8 cellular contexts compared by ENCODE assay signal in genomic region chr6:89410231-89411018, GRCh38. TPM values are rescaled to one million over a fixed set of nuclear protein-coding genes. Genes with fewer than 3 reads are reported as not detected.
DNase-seq lines count a peak whose midpoint lies in the region; ATAC-seq, FAIRE-seq and TF ChIP-seq lines count a peak whose summit lies in the region.

No MANE protein-coding gene starts in this region.

- TF ChIP-seq CTCF in DND-41 (IDR thresholded peaks at IDR 0.05; ENCODE audit: borderline replicate concordance, extremely low read depth, low read length, poor library complexity, severe bottlenecking) (no peak), LNCaP clone FGC (IDR thresholded peaks at IDR 0.05; ENCODE audit: control insufficient read depth, extremely low read depth, insufficient read depth) (no peak), neural progenitor cell (IDR thresholded peaks at IDR 0.05) (no peak)

- H3K27ac ChIP-seq in DND-41 (ENCODE audit: low read length) (peak overlapping the region; percentile 89), neural progenitor cell (no peak overlapping the region)

- peaks cover 59% of the 10 kb centered on the region for H3F3A ChIP-seq in neural progenitor cell (ENCODE audit: low read depth)

- H3K27me3 Mint-ChIP-seq in central memory CD8-positive, alpha-beta T cell = peaks cover 34% of the 10 kb centered on the region
- H3K27me3 Mint-ChIP-seq in neural progenitor cell (ENCODE audit: insufficient read depth, low read depth) = peaks cover 23% of the 10 kb centered on the region

- peak overlapping the region; percentile 89 to 91 for H3K4me3 ChIP-seq in DND-41 (ENCODE audit: low read depth in 1 of 2, low read length in 2 of 2)
- H3K4me3 ChIP-seq in LNCaP clone FGC (ENCODE audit: low read depth, low read length) = peak overlapping the region; percentile 55; the same call in 1 of the 2 replicates
- H3K4me3 ChIP-seq in neural progenitor cell = peak overlapping the region; percentile 89

- H3K36me3 ChIP-seq in DND-41 (ENCODE audit: insufficient read depth, low read length) = no peaks in the 10 kb centered on the region; the same call in 1 of the 2 replicates
- no peaks in the 10 kb centered on the region for H3K36me3 ChIP-seq in neural progenitor cell

- H3K27me3 ChIP-seq in DND-41 (ENCODE audit: insufficient read depth, low read length, poor library complexity) (no peaks in the 10 kb centered on the region), neural progenitor cell (peaks cover 44% of the 10 kb centered on the region)

- H4K20me1 ChIP-seq in DND-41 (ENCODE audit: insufficient read depth, low read length) (peaks cover 55% of the 10 kb centered on the region), neural progenitor cell (ENCODE audit: low read depth) (peaks cover 16% of the 10 kb centered on the region)

- peaks cover 5% of the 10 kb centered on the region for H3K4me1 Mint-ChIP-seq in central memory CD8-positive, alpha-beta T cell
- peaks cover 67% of the 10 kb centered on the region for H3K4me1 Mint-ChIP-seq in neural progenitor cell

- DNase-seq in DND-41 (no peak), LNCaP clone FGC (ENCODE audit: low read depth) (no peak), neural progenitor cell (ENCODE audit: low spot score) (peak; percentile 62), nucleus accumbens (lab: John Stamatoyannopoulos, UW) (no peak), NCI-H748 (lab: John Stamatoyannopoulos, UW; ENCODE audit: unreplicated experiment) (no peak), HTR-8/SVneo (ENCODE audit: insufficient read length, low spot score) (no peak)
- DNase-seq in central memory CD8-positive, alpha-beta T cell (ENCODE audit: low spot score in 2 of 2) = no peak
- DNase-seq in central memory CD4-positive, alpha-beta T cell = no peak

- H3K4me1 ChIP-seq in DND-41 (ENCODE audit: insufficient read depth, low read length) (peaks cover 50% of the 10 kb centered on the region), neural progenitor cell (peaks cover 56% of the 10 kb centered on the region)

- peak overlapping the region; percentile 97 for H3K4me3 Mint-ChIP-seq in central memory CD8-positive, alpha-beta T cell
- H3K4me3 Mint-ChIP-seq in neural progenitor cell = peak overlapping the region; percentile 91

- H3K36me3 Mint-ChIP-seq in central memory CD8-positive, alpha-beta T cell (ENCODE audit: insufficient read depth) = peaks cover 2% of the 10 kb centered on the region
- H3K36me3 Mint-ChIP-seq in neural progenitor cell = no peaks in the 10 kb centered on the region

- FAIRE-seq in HTR-8/SVneo (lab: Jason Lieb, UNC) = no peak

- H3K79me2 ChIP-seq in DND-41 (ENCODE audit: insufficient read depth, low read length) (peaks cover 68% of the 10 kb centered on the region), neural progenitor cell (ENCODE audit: low read depth) (peaks cover 34% of the 10 kb centered on the region)

- peak overlapping the region; percentile 84 for H3K4me2 ChIP-seq in DND-41 (ENCODE audit: insufficient read depth, low read length)
- peak overlapping the region; percentile 98 for H3K4me2 ChIP-seq in neural progenitor cell

- no peaks in the 10 kb centered on the region for H3K9me3 Mint-ChIP-seq in central memory CD8-positive, alpha-beta T cell
- H3K9me3 Mint-ChIP-seq in neural progenitor cell = no peaks in the 10 kb centered on the region

- no peak for ATAC-seq in DND-41 (ENCODE audit: insufficient read depth, low read depth)
- no peak for ATAC-seq in central memory CD8-positive, alpha-beta T cell (replicated peaks; ENCODE audit: extremely low read depth, poor library complexity, severe bottlenecking)

- peak overlapping the region; percentile 96 for H3K9ac ChIP-seq in DND-41 (ENCODE audit: low read depth, low read length)
- no peak overlapping the region for H3K9ac ChIP-seq in neural progenitor cell

- peak overlapping the region; percentile 38 for H3K27ac Mint-ChIP-seq in central memory CD8-positive, alpha-beta T cell (ENCODE audit: low read depth)
- peak overlapping the region; percentile 42 for H3K27ac Mint-ChIP-seq in neural progenitor cell

- H3K9me3 ChIP-seq in DND-41 (ENCODE audit: insufficient read depth, low read length, severe bottlenecking) (no peaks in the 10 kb centered on the region), neural progenitor cell (ENCODE audit: low read depth) (no peaks in the 10 kb centered on the region)

- peak overlapping the region; percentile 94; the same call in 1 of the 2 replicates for H2AFZ ChIP-seq in DND-41 (ENCODE audit: low read depth, low read length)
- H2AFZ ChIP-seq in neural progenitor cell (replicated peaks) = no peak overlapping the region

RNA-seq across cellular contexts. Expression of gene RRAGD, which starts 1.6 kb away (rescaled TPM):
- total RNA-seq in neural progenitor cell (ENCODE audit: low replicate concordance) = 18.6 and 20.7 TPM in 2 replicates

RNA-seq across cellular contexts. Expression of gene ANKRD6, which starts 22.5 kb away (rescaled TPM):
- 36.3 and 45.0 TPM in 2 replicates for total RNA-seq in neural progenitor cell (ENCODE audit: low replicate concordance)

RNA-seq across cellular contexts. Expression of gene UBE2J1, which starts 57.9 kb away (rescaled TPM):
- total RNA-seq in neural progenitor cell (ENCODE audit: low replicate concordance) = 27.4 and 43.0 TPM in 2 replicates
